Comparison of ENCODE assay signal across 1 cellular context in genomic region chr17:75503976-75504346, GRCh38.
TF ChIP-seq lines count a peak whose summit lies in the region.

No MANE protein-coding gene starts in this region.

TF ChIP-seq in K562, 482 proteins besides CTCF, POLR2A, EP300 and RAD21:
- TF ChIP-seq NR3C1 (CRISPR knock-in tag; IDR thresholded peaks at IDR 0.05) (no peak), ZNF740 (CRISPR knock-in tag; IDR thresholded peaks at IDR 0.05) (peak; percentile 35; the same call in 1 of the 2 replicates), ZNF740 (tag; IDR thresholded peaks at IDR 0.05) (no peak)
